In genomic region chr17:39982069-39982371, GRCh38 we compare ENCODE assay signal across 10 cellular contexts. TPM values are rescaled to one million over a fixed set of nuclear protein-coding genes. Genes with fewer than 3 reads are reported as not detected.
DNase-seq lines count a peak whose midpoint lies in the region; ATAC-seq, FAIRE-seq and TF ChIP-seq lines count a peak whose summit lies in the region.
"Had no signal": no experiment of that assay in that cellular context is flagged by ENCODE, and none has a peak within 500 bp of the region (broad histone marks: within the 10 kb centered on the region; RNA-seq: fewer than 3 reads in every experiment).

No MANE protein-coding gene starts in this region.

- H3K79me2 ChIP-seq in K562 (ENCODE audit: control insufficient read depth, insufficient read depth, low read length) (peaks cover 39% of the 10 kb centered on the region), mesendoderm (ENCODE audit: control insufficient read depth, insufficient read depth, low read length) (peaks cover 15% of the 10 kb centered on the region)

- POLR2A ChIA-PET in K562 (lab: Yijun Ruan, JAX), result interaction anchor here (0.6 to 3.7 kb wide), 7 partner anchors 11 to 153 kb away, joined by 3 to 14 read pairs (median 4); partner anchors contain the start of gene CSF3

- intact Hi-C loops in heart left ventricle (cut with DNase I) (loop anchor here in 1 of 10 donors (10.0 kb wide), 1 partner anchor 357 kb away; the partner anchor contains the start of gene PPP1R1B), Right ventricle myocardium superior (cut with DNase I) (no loop called here), K562 (cut with micrococcal nuclease) (no loop called here), upper lobe of right lung (cut with DNase I) (no loop called here)

- H3K18ac ChIP-seq in mesendoderm (ENCODE audit: low read length), result no peak overlapping the region

- no peak for TF ChIP-seq EP300 in K562 (IDR thresholded peaks at IDR 0.05; ENCODE audit: low read length)

- peaks cover 5 to 38% (median 33%) of the 10 kb centered on the region in 9 donors for H3K36me3 ChIP-seq in heart left ventricle
- peaks cover 51% of the 10 kb centered on the region for H3K36me3 ChIP-seq in K562 (ENCODE audit: control insufficient read depth, insufficient read depth, low read length)
- peaks cover 11% of the 10 kb centered on the region for H3K36me3 ChIP-seq in mesendoderm (ENCODE audit: control insufficient read depth, insufficient read depth, low read length)
- peaks cover 37% of the 10 kb centered on the region for H3K36me3 ChIP-seq in upper lobe of right lung

- peaks cover 10% of the 10 kb centered on the region for H4K20me1 ChIP-seq in K562 (replicated peaks; ENCODE audit: control insufficient read depth, insufficient read depth, low read length)

- ATAC-seq in heart left ventricle (no peak), Right ventricle myocardium superior (ENCODE audit: poor library complexity) (no peak), K562 (no peak), upper lobe of right lung (no peak), HG03108 (IDR thresholded peaks at IDR 0.05; ENCODE audit: unreplicated experiment) (no peak)

- H2BK15ac ChIP-seq in mesendoderm (replicated peaks; ENCODE audit: low read depth), result no peak overlapping the region

- no peak for TF ChIP-seq CTCF in heart left ventricle (IDR thresholded peaks at IDR 0.05)
- TF ChIP-seq CTCF in K562 (IDR thresholded peaks at IDR 0.05 in 2 of 3, conservative IDR thresholded peaks at IDR 0.05 in 1 of 3; ENCODE audit: insufficient read depth in 2 of 3, low read depth in 1 of 3, low read length in 3 of 3), result no peak
- TF ChIP-seq CTCF in upper lobe of right lung (IDR thresholded peaks at IDR 0.05), result no peak

- peaks cover 0 to under 1% (median 0%) of the 10 kb centered on the region in 9 donors for H3K27me3 ChIP-seq in heart left ventricle
- no peaks in the 10 kb centered on the region for H3K27me3 ChIP-seq in K562 (ENCODE audit: control insufficient read depth in 2 of 2, insufficient read depth in 2 of 2, low read length in 2 of 2)
- no peaks in the 10 kb centered on the region for H3K27me3 ChIP-seq in mesendoderm (ENCODE audit: insufficient read depth, low read length, poor library complexity)
- H3K27me3 ChIP-seq in upper lobe of right lung, result no peaks in the 10 kb centered on the region

- BruUV-seq in K562 (replicated peaks; lab: Mats Ljungman, UMichigan), result no TSS peak

- peaks cover 7% of the 10 kb centered on the region for H3K79me1 ChIP-seq in mesendoderm (ENCODE audit: low read length)

- 32 to 47% (median 39%) methylated on average over 2 of the region's 2 CpGs for WGBS in heart left ventricle, 4 donors
- 2% methylated on average over 2 of the region's 2 CpGs for WGBS in K562 (ENCODE audit: insufficient coverage, low coverage, missing lambda C conversion rate)
- no CpG with 5 or more reads among the region's 2 CpGs for WGBS in mesendoderm (ENCODE audit: extremely low coverage, insufficient coverage, low lambda C conversion rate)

- H2BK5ac ChIP-seq in mesendoderm (ENCODE audit: low read length), result no peak overlapping the region

- H3K23ac ChIP-seq in mesendoderm (ENCODE audit: low read length), result no peak overlapping the region

- DNase-seq in heart left ventricle (no peak), Right ventricle myocardium superior (no peak), K562 (ENCODE audit: extremely low read depth in 1 of 4, low spot score in 3 of 4) (no peak), mesendoderm (no peak), upper lobe of right lung (no peak), amniotic stem cell (lab: John Stamatoyannopoulos, UW) (no peak), DMS153 (lab: John Stamatoyannopoulos, UW) (no peak)

- no peak overlapping the region for H3K4ac ChIP-seq in mesendoderm (ENCODE audit: low read depth, low read length)

- H2AFZ ChIP-seq in K562 (ENCODE audit: low read depth, low read length), result no peak overlapping the region

- H3K27ac ChIP-seq in heart left ventricle (peak overlapping the region in 2 of 12 donors; percentile 94 to 99), K562 (ENCODE audit: extremely low read depth, low read depth, low read length) (peak overlapping the region; percentile 98; the same call in 2 of the 3 replicates), mesendoderm (ENCODE audit: low read depth, low read length) (no peak overlapping the region), upper lobe of right lung (no peak overlapping the region)

- H4K8ac ChIP-seq in mesendoderm (ENCODE audit: low read depth, low read length), result no peak overlapping the region

- H4K5ac ChIP-seq in mesendoderm (ENCODE audit: low read length), result no peak overlapping the region

- peak overlapping the region; percentile 97 for H3K56ac ChIP-seq in mesendoderm (ENCODE audit: low read length)

- H3K4me3 ChIP-seq in heart left ventricle (peak overlapping the region in 11 of 12 donors; percentile 77 to 100 (median 97)), K562 (peak overlapping the region; percentile 98), mesendoderm (ENCODE audit: low read length) (peak overlapping the region; percentile 93), upper lobe of right lung (peak overlapping the region; percentile 95)

- TF ChIP-seq POLR2A in heart left ventricle (IDR thresholded peaks at IDR 0.05), result no peak
- no peak for TF ChIP-seq POLR2A in K562 (conservative IDR thresholded peaks at IDR 0.05)

- H3K4me1 ChIP-seq in heart left ventricle (peaks cover 7 to 34% (median 23%) of the 10 kb centered on the region in 12 donors), K562 (replicated peaks in 1 of 2; ENCODE audit: control insufficient read depth in 2 of 2, insufficient read depth in 2 of 2, low read length in 2 of 2) (peaks cover 5 to 12% of the 10 kb centered on the region in 2 experiments; a peak in 3 of 5 replicates), mesendoderm (ENCODE audit: control insufficient read depth, low read depth, low read length) (peaks cover 5% of the 10 kb centered on the region), upper lobe of right lung (peaks cover 30% of the 10 kb centered on the region)

- CTCF ChIA-PET in K562 (lab: Yijun Ruan, JAX; ENCODE audit: low intra/inter-chr PET ratio), result no interaction called here

- in situ Hi-C loops in K562 (cut with MboI), result no loop called here

- H3K9me1 ChIP-seq in K562 (ENCODE audit: control insufficient read depth, insufficient read depth, low read length), result no peaks in the 10 kb centered on the region

- no peak overlapping the region for H2BK120ac ChIP-seq in mesendoderm (ENCODE audit: low read depth, low read length)

- H3K9ac ChIP-seq in K562 (ENCODE audit: insufficient read depth in 1 of 2, low read depth in 2 of 2, low read length in 2 of 2), result peak overlapping the region; percentile 98 to 100
- peak overlapping the region; percentile 93 for H3K9ac ChIP-seq in mesendoderm (ENCODE audit: low read length)

- FAIRE-seq in K562 (lab: Jason Lieb, UNC), result no peak
- FAIRE-seq: TTC549 had no signal

- TF ChIP-seq RAD21 in K562 (CRISPR knock-in tag; conservative IDR thresholded peaks at IDR 0.05 in 1 of 2, IDR thresholded peaks at IDR 0.05 in 1 of 2), result no peak

- H3K9me3 ChIP-seq in heart left ventricle (no peaks in the 10 kb centered on the region), K562 (replicated peaks; ENCODE audit: control insufficient read depth, insufficient read depth, low read depth, low read length) (no peaks in the 10 kb centered on the region), upper lobe of right lung (no peaks in the 10 kb centered on the region)

- no peak overlapping the region for H2AK5ac ChIP-seq in mesendoderm (ENCODE audit: low read length)

- H3K4me2 ChIP-seq in K562 (ENCODE audit: insufficient read depth, low read length) (peak overlapping the region; percentile 92), mesendoderm (ENCODE audit: low read length) (peak overlapping the region; percentile 92)

RNA-seq across cellular contexts. Expression of gene PSMD3, which starts 1.4 kb away (rescaled TPM):
- total RNA-seq in heart left ventricle (100 to 1,000 TPM in 2 of 9 donors, 10 to 100 TPM in 7; 68.9 to 117 (median 83.3) TPM), Right ventricle myocardium superior (88.0 TPM), K562 (2014; rRNA removed) (228 and 254 TPM in 2 replicates), K562 (2014; rRNA removed; fragmentation: Illumina TruSeq; extraction: Trizol) (109 and 120 TPM in 2 replicates), K562 (2015; rRNA removed; fragmentation: Illumina TruSeq; extraction: Trizol) (135 and 138 TPM in 2 replicates), K562 (2021) (232 and 251 TPM in 2 replicates), upper lobe of right lung (73.6 TPM)
- polyA plus RNA-seq in heart left ventricle (100 to 1,000 TPM in 1 of 2 donors, 10 to 100 TPM in 1; 72.6 to 142 TPM), K562 (2011; rRNA removed) (95.3 and 113 TPM in 2 replicates), K562 (2014; fragmentation: Illumina TruSeq; extraction: Trizol) (241 and 262 TPM in 2 replicates), K562 (2014; fragmentation: Nextera tagmentation; extraction: Ambion mirVana) (1 to 10 TPM; 2.0 to 2.8 TPM), K562 (2014; rRNA removed) (180 and 183 TPM in 2 replicates)
- 82.2 and 185 TPM in 2 replicates for total RNA-seq in K562 (2011; cell fraction: chromatin; rRNA removed; ENCODE audit: low replicate concordance)
- total RNA-seq in K562 (2011; cell fraction: nucleolus; rRNA removed), result 141 and 157 TPM in 2 replicates
- total RNA-seq in K562 (2011; cell fraction: nucleoplasm; rRNA removed), result 125 and 145 TPM in 2 replicates
- 99.5 and 218 TPM in 2 replicates for polyA plus RNA-seq in K562 (2011; cell fraction: cytosol; rRNA removed)
- 118 and 158 TPM in 2 replicates for polyA plus RNA-seq in K562 (2011; cell fraction: nucleus; rRNA removed)
- polyA plus RNA-seq in K562 (2012), result 209 and 221 TPM in 2 replicates
- polyA minus RNA-seq in K562 (2011; rRNA and poly(A)+ RNA removed), result 70.8 and 115 TPM in 2 replicates
- polyA minus RNA-seq in K562 (2011; cell fraction: cytosol; rRNA and poly(A)+ RNA removed), result 65.7 and 104 TPM in 2 replicates
- polyA minus RNA-seq in K562 (2011; cell fraction: nucleus; rRNA and poly(A)+ RNA removed), result 34.9 and 40.7 TPM in 2 replicates
- 159 TPM for polyA plus RNA-seq in mesendoderm (2013, experiment 1 of 2)
- polyA plus RNA-seq in mesendoderm (2013, experiment 2 of 2), result 159 TPM

RNA-seq across cellular contexts. Expression of gene GSDMA, which starts 19.2 kb away (rescaled TPM):
- 1 to 10 TPM in 2 of 9 donors, under 1 TPM in 5, not detected in 2; 0.35 to 3.7 (median 0.52) TPM for total RNA-seq in heart left ventricle
- polyA plus RNA-seq in heart left ventricle, result under 1 TPM in 1 of 2 donors, not detected in 1; 0.08 TPM
- 0.40 TPM for total RNA-seq in Right ventricle myocardium superior
- total RNA-seq in K562 (2011; cell fraction: chromatin; rRNA removed; ENCODE audit: low replicate concordance), result not detected in 2 replicates
- total RNA-seq in K562 (2011; cell fraction: nucleolus; rRNA removed), result not detected in 2 replicates
- not detected in 2 replicates for total RNA-seq in K562 (2011; cell fraction: nucleoplasm; rRNA removed)
- total RNA-seq in K562 (2014; rRNA removed), result not detected in 2 replicates
- total RNA-seq in K562 (2014; rRNA removed; fragmentation: Illumina TruSeq; extraction: Trizol), result 0.07 TPM in 1 of 2 replicates, not detected in the other
- 0.07 TPM in 1 of 2 replicates, not detected in the other for total RNA-seq in K562 (2015; rRNA removed; fragmentation: Illumina TruSeq; extraction: Trizol)
- 0.09 TPM in 1 of 2 replicates, not detected in the other for total RNA-seq in K562 (2021)
- 0.04 and 0.06 TPM in 2 replicates for polyA plus RNA-seq in K562 (2011; rRNA removed)
- polyA plus RNA-seq in K562 (2011; cell fraction: cytosol; rRNA removed), result 0.06 and 0.10 TPM in 2 replicates
- polyA plus RNA-seq in K562 (2011; cell fraction: nucleus; rRNA removed), result 0.11 TPM in 1 of 2 replicates, not detected in the other
- polyA plus RNA-seq in K562 (2012), result 0.08 TPM in 2 replicates
- polyA plus RNA-seq in K562 (2014; fragmentation: Illumina TruSeq; extraction: Trizol), result 0.12 and 0.13 TPM in 2 replicates
- polyA plus RNA-seq in K562 (2014; fragmentation: Nextera tagmentation; extraction: Ambion mirVana), result under 1 TPM; 0.04 to 0.06 TPM
- 0.07 TPM in 1 of 2 replicates, not detected in the other for polyA plus RNA-seq in K562 (2014; rRNA removed)
- polyA minus RNA-seq in K562 (2011; rRNA and poly(A)+ RNA removed), result not detected in 2 replicates
- not detected in 2 replicates for polyA minus RNA-seq in K562 (2011; cell fraction: cytosol; rRNA and poly(A)+ RNA removed)
- not detected in 2 replicates for polyA minus RNA-seq in K562 (2011; cell fraction: nucleus; rRNA and poly(A)+ RNA removed)
- not detected for polyA plus RNA-seq in mesendoderm (2013, experiment 1 of 2)
- polyA plus RNA-seq in mesendoderm (2013, experiment 2 of 2), result not detected
- 0.29 TPM for total RNA-seq in upper lobe of right lung

RNA-seq across cellular contexts. Expression of gene CSF3, which starts 33.2 kb away (rescaled TPM):
- total RNA-seq in heart left ventricle (1 to 10 TPM in 1 of 9 donors, under 1 TPM in 1, not detected in 7; 0.80 to 1.3 TPM), Right ventricle myocardium superior (not detected), K562 (2014; rRNA removed) (not detected in 2 replicates), K562 (2014; rRNA removed; fragmentation: Illumina TruSeq; extraction: Trizol) (not detected in 2 replicates), K562 (2015; rRNA removed; fragmentation: Illumina TruSeq; extraction: Trizol) (not detected in 2 replicates), K562 (2021) (not detected in 2 replicates), upper lobe of right lung (1.2 TPM)
- polyA plus RNA-seq in heart left ventricle (under 1 TPM; 0.14 to 0.46 TPM), K562 (2011; rRNA removed) (not detected in 2 replicates), K562 (2014; fragmentation: Illumina TruSeq; extraction: Trizol) (not detected in 2 replicates), K562 (2014; fragmentation: Nextera tagmentation; extraction: Ambion mirVana) (not detected), K562 (2014; rRNA removed) (0.19 TPM in 1 of 2 replicates, not detected in the other)
- total RNA-seq in K562 (2011; cell fraction: chromatin; rRNA removed; ENCODE audit: low replicate concordance), result 0.23 TPM in 1 of 2 replicates, not detected in the other
- total RNA-seq in K562 (2011; cell fraction: nucleolus; rRNA removed), result not detected in 2 replicates
- total RNA-seq in K562 (2011; cell fraction: nucleoplasm; rRNA removed), result not detected in 2 replicates
- not detected in 2 replicates for polyA plus RNA-seq in K562 (2011; cell fraction: cytosol; rRNA removed)
- polyA plus RNA-seq in K562 (2011; cell fraction: nucleus; rRNA removed), result not detected in 2 replicates
- polyA plus RNA-seq in K562 (2012), result not detected in 2 replicates
- polyA minus RNA-seq in K562 (2011; rRNA and poly(A)+ RNA removed), result not detected in 2 replicates
- not detected in 2 replicates for polyA minus RNA-seq in K562 (2011; cell fraction: cytosol; rRNA and poly(A)+ RNA removed)
- not detected in 2 replicates for polyA minus RNA-seq in K562 (2011; cell fraction: nucleus; rRNA and poly(A)+ RNA removed)
- polyA plus RNA-seq in mesendoderm (2013, experiment 1 of 2), result 0.04 TPM
- polyA plus RNA-seq in mesendoderm (2013, experiment 2 of 2), result 0.04 TPM

RNA-seq across cellular contexts. Expression of gene LRRC3C, which starts 54.5 kb away (rescaled TPM):
- total RNA-seq in heart left ventricle (not detected), Right ventricle myocardium superior (not detected), K562 (2014; rRNA removed) (not detected in 2 replicates), K562 (2014; rRNA removed; fragmentation: Illumina TruSeq; extraction: Trizol) (not detected in 2 replicates), K562 (2015; rRNA removed; fragmentation: Illumina TruSeq; extraction: Trizol) (not detected in 2 replicates), K562 (2021) (not detected in 2 replicates), upper lobe of right lung (not detected)
- polyA plus RNA-seq in heart left ventricle (not detected), K562 (2011; rRNA removed) (not detected in 2 replicates), K562 (2014; fragmentation: Illumina TruSeq; extraction: Trizol) (not detected in 2 replicates), K562 (2014; fragmentation: Nextera tagmentation; extraction: Ambion mirVana) (not detected), K562 (2014; rRNA removed) (not detected in 2 replicates)
- total RNA-seq in K562 (2011; cell fraction: chromatin; rRNA removed; ENCODE audit: low replicate concordance), result not detected in 2 replicates
- total RNA-seq in K562 (2011; cell fraction: nucleolus; rRNA removed), result not detected in 2 replicates
- not detected in 2 replicates for total RNA-seq in K562 (2011; cell fraction: nucleoplasm; rRNA removed)
- not detected in 2 replicates for polyA plus RNA-seq in K562 (2011; cell fraction: cytosol; rRNA removed)
- polyA plus RNA-seq in K562 (2011; cell fraction: nucleus; rRNA removed), result not detected in 2 replicates
- not detected in 2 replicates for polyA plus RNA-seq in K562 (2012)
- not detected in 2 replicates for polyA minus RNA-seq in K562 (2011; rRNA and poly(A)+ RNA removed)
- polyA minus RNA-seq in K562 (2011; cell fraction: cytosol; rRNA and poly(A)+ RNA removed), result not detected in 2 replicates
- not detected in 2 replicates for polyA minus RNA-seq in K562 (2011; cell fraction: nucleus; rRNA and poly(A)+ RNA removed)
- polyA plus RNA-seq in mesendoderm (2013, experiment 1 of 2), result not detected
- not detected for polyA plus RNA-seq in mesendoderm (2013, experiment 2 of 2)
- total RNA-seq: lung had no signal
- polyA plus RNA-seq: lung had no signal

RNA-seq across cellular contexts. Expression of gene ORMDL3, which starts 54.6 kb away (rescaled TPM):
- total RNA-seq in heart left ventricle (100 to 1,000 TPM in 1 of 9 donors, 10 to 100 TPM in 8; 40.0 to 111 (median 59.2) TPM), Right ventricle myocardium superior (37.5 TPM), K562 (2014; rRNA removed) (21.6 and 30.7 TPM in 2 replicates), K562 (2014; rRNA removed; fragmentation: Illumina TruSeq; extraction: Trizol) (27.1 and 27.7 TPM in 2 replicates), K562 (2015; rRNA removed; fragmentation: Illumina TruSeq; extraction: Trizol) (34.2 and 36.9 TPM in 2 replicates), K562 (2021) (16.9 and 23.8 TPM in 2 replicates), upper lobe of right lung (70.3 TPM)
- polyA plus RNA-seq in heart left ventricle (10 to 100 TPM; 49.9 to 64.0 TPM), K562 (2011; rRNA removed) (38.2 and 57.4 TPM in 2 replicates), K562 (2014; fragmentation: Illumina TruSeq; extraction: Trizol) (26.7 and 32.9 TPM in 2 replicates), K562 (2014; fragmentation: Nextera tagmentation; extraction: Ambion mirVana) (1 to 10 TPM; 2.7 to 4.6 TPM), K562 (2014; rRNA removed) (29.5 and 31.9 TPM in 2 replicates)
- total RNA-seq in K562 (2011; cell fraction: chromatin; rRNA removed; ENCODE audit: low replicate concordance), result 30.8 and 69.1 TPM in 2 replicates
- 46.8 and 47.9 TPM in 2 replicates for total RNA-seq in K562 (2011; cell fraction: nucleolus; rRNA removed)
- total RNA-seq in K562 (2011; cell fraction: nucleoplasm; rRNA removed), result 44.6 and 60.4 TPM in 2 replicates
- polyA plus RNA-seq in K562 (2011; cell fraction: cytosol; rRNA removed), result 46.5 and 67.4 TPM in 2 replicates
- polyA plus RNA-seq in K562 (2011; cell fraction: nucleus; rRNA removed), result 37.3 and 55.5 TPM in 2 replicates
- 29.5 and 36.7 TPM in 2 replicates for polyA plus RNA-seq in K562 (2012)
- polyA minus RNA-seq in K562 (2011; rRNA and poly(A)+ RNA removed), result 11.7 and 20.6 TPM in 2 replicates
- 7.9 and 24.2 TPM in 2 replicates for polyA minus RNA-seq in K562 (2011; cell fraction: cytosol; rRNA and poly(A)+ RNA removed)
- 13.4 and 18.8 TPM in 2 replicates for polyA minus RNA-seq in K562 (2011; cell fraction: nucleus; rRNA and poly(A)+ RNA removed)
- 111 TPM for polyA plus RNA-seq in mesendoderm (2013, experiment 1 of 2)
- 101 TPM for polyA plus RNA-seq in mesendoderm (2013, experiment 2 of 2)
